10 cellular contexts compared by ENCODE assay signal in the genomic region with DNA sequence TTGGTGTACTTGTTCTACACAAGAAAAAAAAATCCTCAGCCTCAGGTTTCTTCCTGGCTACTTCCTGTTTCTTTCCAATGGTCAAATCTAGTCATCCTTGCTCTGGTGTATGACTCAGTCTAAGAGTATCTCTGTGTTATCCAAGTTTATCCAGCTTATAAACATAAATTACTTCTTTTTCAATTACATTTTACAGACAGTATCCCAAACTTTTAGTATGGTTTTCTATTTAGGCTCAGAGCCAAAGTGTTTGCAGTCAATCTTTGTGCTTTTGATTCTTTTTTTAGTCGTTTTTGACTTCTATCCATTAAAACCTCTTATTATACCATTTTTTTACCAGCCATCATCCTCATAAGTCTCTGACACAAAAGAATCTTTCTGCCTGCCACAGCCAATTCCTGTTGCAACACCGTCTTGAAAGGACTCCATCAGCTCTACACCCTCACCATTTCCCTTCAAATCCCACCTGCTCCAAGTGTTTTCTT.
DNase-seq lines count a peak whose midpoint lies in the region; ATAC-seq, FAIRE-seq and TF ChIP-seq lines count a peak whose summit lies in the region.
"Had no signal": no experiment of that assay in that cellular context is flagged by ENCODE, and none has a peak within 500 bp of the region (broad histone marks: within the 10 kb centered on the region; RNA-seq: fewer than 3 reads in every experiment).

No MANE protein-coding gene starts in this region.

- CTCF ChIA-PET in naive thymus-derived CD4-positive, alpha-beta T cell (lab: Charles Lee), result no interaction called here

- H3K4me2 ChIP-seq in astrocyte (ENCODE audit: low read length), result peak overlapping the region; percentile 59

- no peaks in the 10 kb centered on the region for H3K36me3 ChIP-seq in astrocyte (ENCODE audit: insufficient read depth, low read length)
- H3K36me3 ChIP-seq in thoracic aorta, result no peaks in the 10 kb centered on the region
- no peaks in the 10 kb centered on the region for H3K36me3 ChIP-seq in naive thymus-derived CD4-positive, alpha-beta T cell (ENCODE audit: control insufficient read depth in 2 of 3, insufficient read depth in 3 of 3, low read length in 3 of 3)

- peak overlapping the region; percentile 97 for H3K27ac Mint-ChIP-seq in astrocyte (ENCODE audit: unreplicated experiment)
- no peak overlapping the region for H3K27ac Mint-ChIP-seq in naive thymus-derived CD4-positive, alpha-beta T cell
- H3K27ac Mint-ChIP-seq in endothelial cell (ENCODE audit: unreplicated experiment), result no peak overlapping the region

- no peaks in the 10 kb centered on the region for H4K20me1 ChIP-seq in astrocyte (ENCODE audit: insufficient read depth, low read length)

- peaks cover 42% of the 10 kb centered on the region for H3K4me1 ChIP-seq in astrocyte (ENCODE audit: insufficient read depth, low read length)
- peaks cover 16 to 24% of the 10 kb centered on the region in 2 donors for H3K4me1 ChIP-seq in thoracic aorta (ENCODE audit: control insufficient read depth in 1 of 2, low read depth in 2 of 2)
- no peaks in the 10 kb centered on the region for H3K4me1 ChIP-seq in naive thymus-derived CD4-positive, alpha-beta T cell (ENCODE audit: control insufficient read depth in 2 of 2, insufficient read depth in 2 of 2, low read length in 2 of 2)

- POLR2A ChIA-PET in naive thymus-derived CD4-positive, alpha-beta T cell (lab: Charles Lee), result interaction anchor here (0.7 kb wide), 1 partner anchor 300 kb away, joined by 3 read pairs; no protein-coding TSS in a partner anchor

- no peak overlapping the region for H3K4me3 Mint-ChIP-seq in astrocyte (ENCODE audit: unreplicated experiment)
- no peak overlapping the region for H3K4me3 Mint-ChIP-seq in naive thymus-derived CD4-positive, alpha-beta T cell
- H3K4me3 Mint-ChIP-seq in endothelial cell (ENCODE audit: unreplicated experiment), result no peak overlapping the region

- intact Hi-C loops in naive thymus-derived CD4-positive, alpha-beta T cell (cut with micrococcal nuclease), result no loop called here

- H3K4me3 ChIP-seq in astrocyte (ENCODE audit: insufficient read depth, low read depth, low read length) (no peak overlapping the region), thoracic aorta (peak overlapping the region; percentile 18)
- no peak overlapping the region for H3K4me3 ChIP-seq in naive thymus-derived CD4-positive, alpha-beta T cell (ENCODE audit: low read length)

- H3K27ac ChIP-seq in astrocyte (ENCODE audit: low read depth, low read length) (peak overlapping the region; percentile 64), thoracic aorta (peak overlapping the region; percentile 80 to 87)
- no peak overlapping the region for H3K27ac ChIP-seq in naive thymus-derived CD4-positive, alpha-beta T cell (ENCODE audit: low read depth, low read length)

- no peaks in the 10 kb centered on the region for H3K27me3 Mint-ChIP-seq in astrocyte (ENCODE audit: low read depth, unreplicated experiment)
- H3K27me3 Mint-ChIP-seq in naive thymus-derived CD4-positive, alpha-beta T cell, result no peaks in the 10 kb centered on the region
- H3K27me3 Mint-ChIP-seq in endothelial cell (ENCODE audit: unreplicated experiment), result peaks cover 3% of the 10 kb centered on the region

- no peaks in the 10 kb centered on the region for H3K27me3 ChIP-seq in astrocyte (ENCODE audit: insufficient read depth, low read length)
- H3K27me3 ChIP-seq in thoracic aorta (replicated peaks; ENCODE audit: insufficient read depth), result no peaks in the 10 kb centered on the region
- no peaks in the 10 kb centered on the region for H3K27me3 ChIP-seq in naive thymus-derived CD4-positive, alpha-beta T cell (ENCODE audit: control insufficient read depth in 2 of 2, insufficient read depth in 2 of 2, low read length in 2 of 2)

- FAIRE-seq in astrocyte (lab: Jason Lieb, UNC), result no peak

- H3K9me3 Mint-ChIP-seq in astrocyte (ENCODE audit: unreplicated experiment) (no peaks in the 10 kb centered on the region), endothelial cell (ENCODE audit: unreplicated experiment) (no peaks in the 10 kb centered on the region)
- H3K9me3 Mint-ChIP-seq in naive thymus-derived CD4-positive, alpha-beta T cell, result peaks cover 0 to 11% (median 0%) of the 10 kb centered on the region in 11 donors

- H3K9me3 ChIP-seq in astrocyte (ENCODE audit: insufficient read depth, low read depth, low read length) (no peaks in the 10 kb centered on the region), thoracic aorta (no peaks in the 10 kb centered on the region)
- H3K9me3 ChIP-seq in naive thymus-derived CD4-positive, alpha-beta T cell (ENCODE audit: control insufficient read depth in 2 of 3, low read length in 3 of 3), result no peaks in the 10 kb centered on the region

- no peak overlapping the region for H3K9ac ChIP-seq in astrocyte (ENCODE audit: low read length)

- H3K79me2 ChIP-seq in astrocyte (ENCODE audit: insufficient read depth, low read length), result no peaks in the 10 kb centered on the region

- H3K36me3 Mint-ChIP-seq in astrocyte (ENCODE audit: low read depth, unreplicated experiment) (no peaks in the 10 kb centered on the region), endothelial cell (ENCODE audit: low read depth, unreplicated experiment) (no peaks in the 10 kb centered on the region)
- peaks cover 0 to 11% (median 3%) of the 10 kb centered on the region in 5 donors for H3K36me3 Mint-ChIP-seq in naive thymus-derived CD4-positive, alpha-beta T cell

- peak; percentile 57 for DNase-seq in HT-29 (ENCODE audit: low spot score)
- DNase-seq in astrocyte (ENCODE audit: low read depth), result peak; percentile 92
- peak; percentile 92 for DNase-seq in iris pigment epithelial cell (ENCODE audit: low read depth)
- no peak for DNase-seq in thoracic aorta (ENCODE audit: low spot score)
- DNase-seq in naive thymus-derived CD4-positive, alpha-beta T cell, result no peak
- no peak for DNase-seq in endothelial cell (ENCODE audit: low spot score)
- DNase-seq in NCI-H1048 (lab: John Stamatoyannopoulos, UW), result no peak
- no peak for DNase-seq in ureter (ENCODE audit: low spot score)
- DNase-seq: activated CD8-positive, alpha-beta memory T cell treated with anti-CD3 and anti-CD28 coated beads, Interleukin-2, amount 50 U/mL, for 4 hours; NCI-H524 had no signal

- peak; percentile 41 for ATAC-seq in thoracic aorta (ENCODE audit: insufficient number of reproducible peaks, low FRiP score, low read depth)
- ATAC-seq in naive thymus-derived CD4-positive, alpha-beta T cell, result no peak

- TF ChIP-seq CTCF in astrocyte (IDR thresholded peaks at IDR 0.05; ENCODE audit: insufficient read depth, low read depth, low read length) (no peak), thoracic aorta (IDR thresholded peaks at IDR 0.05) (no peak), endothelial cell (IDR thresholded peaks at IDR 0.05; ENCODE audit: unreplicated experiment) (no peak)

- H2AFZ ChIP-seq in astrocyte (ENCODE audit: low read depth, low read length), result no peak overlapping the region

- H3K4me1 Mint-ChIP-seq in astrocyte (ENCODE audit: low read depth, unreplicated experiment) (peaks cover 43% of the 10 kb centered on the region), endothelial cell (ENCODE audit: unreplicated experiment) (peaks cover 20% of the 10 kb centered on the region)
- H3K4me1 Mint-ChIP-seq in naive thymus-derived CD4-positive, alpha-beta T cell, result peaks cover 4 to 25% (median 8%) of the 10 kb centered on the region in 7 donors

Comparison
In these comparisons a context has a peak if more than half of its experiments do, and no peak if none do; other contexts are left out.
1. DNase-seq: peak in HT-29 (single experiment), astrocyte (single experiment) and iris pigment epithelial cell (single experiment); none in thoracic aorta (single experiment), naive thymus-derived CD4-positive, alpha-beta T cell (0 of 9), endothelial cell (single experiment), NCI-H1048 (single experiment) and ureter (single experiment).